ENCODE assay signal across 1 cellular context in genomic region chr14:24891987-24892729, GRCh38.
A peak's percentile ranks its signal among the peaks of the same experiment; 100 is the strongest.
TF ChIP-seq lines count a peak whose summit lies in the region.

No MANE protein-coding gene starts in this region.

TF ChIP-seq in HepG2, 621 proteins besides CTCF, POLR2A, EP300 and RAD21 (continued from another document):
- TF ChIP-seq TRAFD1 (CRISPR knock-in tag; IDR thresholded peaks at IDR 0.05; ENCODE audit: borderline replicate concordance) (no peak), ARID3A (IDR thresholded peaks at IDR 0.05; ENCODE audit: low read depth, low read length) (no peak), PATZ1 (CRISPR knock-in tag; IDR thresholded peaks at IDR 0.05) (peak; percentile 65; the same call in 1 of the 2 replicates), MTA1 (CRISPR knock-in tag; IDR thresholded peaks at IDR 0.05; ENCODE audit: borderline replicate concordance) (0 out of 2 replicates have a peak, but pooled peaks have one; percentile 50), ZSCAN31 (CRISPR knock-in tag; IDR thresholded peaks at IDR 0.05; ENCODE audit: low read depth) (no peak), BCL6 (CRISPR knock-in tag; IDR thresholded peaks at IDR 0.05) (peak; percentile 81), RCOR2 (CRISPR knock-in tag; IDR thresholded peaks at IDR 0.05) (no peak), TCF12 (IDR thresholded peaks at IDR 0.05) (no peak), TCF12 (CRISPR knock-in tag; IDR thresholded peaks at IDR 0.05) (no peak), GZF1 (CRISPR knock-in tag; IDR thresholded peaks at IDR 0.05) (peak; percentile 1; the same call in 1 of the 2 replicates), ZNF260 (CRISPR knock-in tag; IDR thresholded peaks at IDR 0.05; ENCODE audit: borderline replicate concordance, low read depth) (no peak), THYN1 (CRISPR knock-in tag; IDR thresholded peaks at IDR 0.05; ENCODE audit: borderline replicate concordance, low read depth) (no peak), ZNF644 (CRISPR knock-in tag; IDR thresholded peaks at IDR 0.05; ENCODE audit: low read depth) (peak; percentile 48; the same call in 1 of the 2 replicates), ZNF749 (CRISPR knock-in tag; IDR thresholded peaks at IDR 0.05; ENCODE audit: borderline replicate concordance) (no peak), ARNT (IDR thresholded peaks at IDR 0.05) (no peak), YEATS4 (CRISPR knock-in tag; IDR thresholded peaks at IDR 0.05; ENCODE audit: borderline replicate concordance) (no peak), ATF2 (CRISPR knock-in tag; IDR thresholded peaks at IDR 0.05) (0 out of 2 replicates have a peak, but pooled peaks have one; percentile 6), SKIL (CRISPR knock-in tag; IDR thresholded peaks at IDR 0.05; ENCODE audit: borderline replicate concordance) (0 out of 2 replicates have a peak, but pooled peaks have one; percentile 61), TEAD2 (CRISPR knock-in tag; IDR thresholded peaks at IDR 0.05) (no peak), KLF13 (CRISPR knock-in tag; IDR thresholded peaks at IDR 0.05) (no peak), HDAC6 (IDR thresholded peaks at IDR 0.05; ENCODE audit: low read depth, low read length) (no peak), HNF4A (CRISPR knock-in tag; IDR thresholded peaks at IDR 0.05) (peak; percentile 76), FOXK1 (CRISPR knock-in tag; IDR thresholded peaks at IDR 0.05; ENCODE audit: borderline replicate concordance, low read depth) (0 out of 2 replicates have a peak, but pooled peaks have one; percentile 29), ZNF609 (CRISPR knock-in tag; IDR thresholded peaks at IDR 0.05; ENCODE audit: borderline replicate concordance) (no peak), ZNF44 (CRISPR knock-in tag; IDR thresholded peaks at IDR 0.05) (no peak), ISX (CRISPR knock-in tag; conservative IDR thresholded peaks at IDR 0.05) (no peak), RFX3 (CRISPR knock-in tag; IDR thresholded peaks at IDR 0.05) (no peak), ZNF597 (CRISPR knock-in tag; IDR thresholded peaks at IDR 0.05) (no peak), HOXD1 (CRISPR knock-in tag; IDR thresholded peaks at IDR 0.05) (no peak), FOXA1 (IDR thresholded peaks at IDR 0.05) (no peak), FOXA1 (CRISPR knock-in tag; IDR thresholded peaks at IDR 0.05) (peak; percentile 61)
